In the genomic region with DNA sequence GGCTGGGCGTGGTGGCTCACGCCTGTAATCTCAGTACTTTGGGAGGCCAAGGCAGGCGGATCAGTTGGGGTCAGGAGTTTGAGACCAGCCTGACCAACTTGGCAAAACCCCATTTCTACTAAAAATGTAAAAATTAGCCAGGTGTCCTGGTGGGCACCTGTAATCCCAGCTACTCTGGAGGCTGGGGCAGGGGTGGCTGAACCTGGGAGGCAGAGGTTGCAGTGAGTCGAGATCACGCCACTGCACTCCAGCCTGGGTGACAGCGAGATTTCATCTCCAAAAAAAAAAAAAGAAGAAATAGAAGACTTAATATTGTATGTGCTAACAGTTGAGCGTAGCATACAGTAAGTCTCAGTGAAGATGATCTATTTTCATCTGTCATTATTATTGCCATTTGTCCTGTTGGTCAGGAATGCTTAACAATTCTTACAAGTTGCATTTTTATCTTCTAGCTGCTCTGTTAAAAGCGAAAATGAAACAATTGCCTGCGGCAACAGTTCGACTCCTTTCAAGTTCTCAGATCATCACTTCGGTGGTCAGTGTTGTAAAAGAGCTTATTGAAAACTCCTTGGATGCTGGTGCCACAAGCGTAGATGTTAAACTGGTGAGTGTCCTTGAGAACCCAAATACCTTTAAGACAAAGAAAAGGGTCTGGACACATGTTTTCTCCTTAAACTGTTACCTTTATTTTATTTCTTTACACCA, we compare ENCODE assay signal across 23 cellular contexts. TPM values are rescaled to one million over a fixed set of nuclear protein-coding genes. Genes with fewer than 3 reads are reported as not detected.
A peak's percentile ranks its signal among the peaks of the same experiment; 100 is the strongest.
DNase-seq lines count a peak whose midpoint lies in the region; ATAC-seq lines count a peak whose summit lies in the region.
"Had no signal": no experiment of that assay in that cellular context is flagged by ENCODE, and none has a peak within 500 bp of the region (broad histone marks: within the 10 kb centered on the region; RNA-seq: fewer than 3 reads in every experiment).

No MANE protein-coding gene starts in this region.

- ATAC-seq in GM21390 (IDR thresholded peaks at IDR 0.05; ENCODE audit: unreplicated experiment) (peak; percentile 53), T-helper 17 cell (peak; percentile 57)
- ATAC-seq: left cardiac atrium; Panc1; stimulated activated naive CD8-positive, alpha-beta T cell treated with anti-CD3 and anti-CD28 coated beads, Interleukin-15, amount 100 ng/mL, for 72 hours; upper lobe of right lung had no signal

- H3K9me3 Mint-ChIP-seq in activated CD4-positive, alpha-beta T cell treated with anti-CD3 and anti-CD28 coated beads, Interleukin-2, amount 10 ng/mL, durations not matched to agents 24 days and 14 days: no peaks in the 10 kb centered on the region
- H3K9me3 Mint-ChIP-seq: stimulated activated naive CD8-positive, alpha-beta T cell treated with anti-CD3 and anti-CD28 coated beads, Interleukin-15, amount 100 ng/mL, for 72 hours had no signal

- H3K27me3 Mint-ChIP-seq in activated CD4-positive, alpha-beta T cell treated with anti-CD3 and anti-CD28 coated beads, Interleukin-2, amount 10 ng/mL, durations not matched to agents 24 days and 14 days: no peaks in the 10 kb centered on the region
- H3K27me3 Mint-ChIP-seq in T-helper 17 cell: no peaks in the 10 kb centered on the region
- H3K27me3 Mint-ChIP-seq: stimulated activated naive CD8-positive, alpha-beta T cell treated with anti-CD3 and anti-CD28 coated beads, Interleukin-15, amount 100 ng/mL, for 72 hours had no signal

- H3K4me3 Mint-ChIP-seq in activated CD4-positive, alpha-beta T cell treated with anti-CD3 and anti-CD28 coated beads, Interleukin-2, amount 10 ng/mL, durations not matched to agents 24 days and 14 days: no peak overlapping the region
- peak overlapping the region; percentile 73 for H3K4me3 Mint-ChIP-seq in T-helper 17 cell
- H3K4me3 Mint-ChIP-seq: stimulated activated naive CD8-positive, alpha-beta T cell treated with anti-CD3 and anti-CD28 coated beads, Interleukin-15, amount 100 ng/mL, for 72 hours had no signal

- peaks cover 15% of the 10 kb centered on the region for H3K4me1 Mint-ChIP-seq in activated CD4-positive, alpha-beta T cell treated with anti-CD3 and anti-CD28 coated beads, Interleukin-2, amount 10 ng/mL, durations not matched to agents 24 days and 14 days
- H3K4me1 Mint-ChIP-seq in T-helper 17 cell: peaks cover 11% of the 10 kb centered on the region

- H3K9me3 ChIP-seq in T-helper 17 cell (ENCODE audit: control insufficient read depth, low read length, poor library complexity, severe bottlenecking): no peaks in the 10 kb centered on the region
- H3K9me3 ChIP-seq: neutrophil, SK-N-SH, upper lobe of right lung had no signal

- peak overlapping the region; percentile 48 for H3K27ac Mint-ChIP-seq in activated CD4-positive, alpha-beta T cell treated with anti-CD3 and anti-CD28 coated beads, Interleukin-2, amount 10 ng/mL, durations not matched to agents 24 days and 14 days
- H3K27ac Mint-ChIP-seq in T-helper 17 cell: peak overlapping the region; percentile 85

- peaks cover 34% of the 10 kb centered on the region for H3K36me3 Mint-ChIP-seq in activated CD4-positive, alpha-beta T cell treated with anti-CD3 and anti-CD28 coated beads, Interleukin-2, amount 10 ng/mL, durations not matched to agents 24 days and 14 days (ENCODE audit: low read depth)
- peaks cover 3% of the 10 kb centered on the region for H3K36me3 Mint-ChIP-seq in T-helper 17 cell (ENCODE audit: low read depth)

- intact Hi-C loops in activated CD4-positive, alpha-beta T cell treated with anti-CD3 and anti-CD28 coated beads, Interleukin-2, amount 10 ng/mL, durations not matched to agents 24 days and 14 days (cut with micrococcal nuclease): no loop called here

- DNase-seq in activated CD4-positive, alpha-beta T cell treated with anti-CD3 and anti-CD28 coated beads, Interleukin-2, amount 10 ng/mL, durations not matched to agents 24 days and 14 days: no peak
- no peak for DNase-seq in activated CD4-positive, alpha-beta T cell treated with anti-CD3 and anti-CD28 coated beads for 48 hours
- DNase-seq in T-helper 17 cell (no peak), foreskin melanocyte (peak; percentile 90), T-helper 9 cell (no peak), nucleus accumbens (lab: John Stamatoyannopoulos, UW) (no peak)
- DNase-seq in effector CD4-positive, alpha-beta T cell: no peak
- DNase-seq: 8988T; activated CD4-positive, alpha-beta T cell treated with anti-CD3 and anti-CD28 coated beads, Interleukin-2, amount 50 U/mL, for 4 hours; activated effector memory CD4-positive, alpha-beta T cell treated with anti-CD3 and anti-CD28 coated beads, Interleukin-2, amount 50 U/mL, for 16 hours; DMS79 treated with DMSO at 0.1 percent for 48 hours; foreskin fibroblast; IMR-90; left cardiac atrium; NCI-H1105; NCI-H2171; SK-N-SH; stimulated activated CD4-positive, alpha-beta T cell treated with anti-CD3 and anti-CD28 coated beads, Interleukin-15, amount 100 ng/mL, for 24 hours; stimulated activated naive CD8-positive, alpha-beta T cell treated with anti-CD3 and anti-CD28 coated beads, Interleukin-15, amount 100 ng/mL, for 72 hours; upper lobe of right lung had no signal

RNA-seq across cellular contexts. Expression of gene PMS1, which starts 7.2 kb away (rescaled TPM):
- 67.2 and 69.2 TPM in 2 replicates for total RNA-seq in activated CD4-positive, alpha-beta T cell treated with anti-CD3 and anti-CD28 coated beads, Interleukin-2, amount 10 ng/mL, durations not matched to agents 24 days and 14 days
- 10 to 100 TPM; 18.0 to 18.4 TPM for total RNA-seq in T-helper 17 cell

RNA-seq across cellular contexts. Expression of gene ORMDL1, which starts 7.4 kb away (rescaled TPM):
- total RNA-seq in activated CD4-positive, alpha-beta T cell treated with anti-CD3 and anti-CD28 coated beads, Interleukin-2, amount 10 ng/mL, durations not matched to agents 24 days and 14 days: 74.5 and 82.7 TPM in 2 replicates
- total RNA-seq in T-helper 17 cell: 100 to 1,000 TPM; 119 to 145 TPM

RNA-seq across cellular contexts. Expression of gene OSGEPL1, which starts 28.9 kb away (rescaled TPM):
- total RNA-seq in activated CD4-positive, alpha-beta T cell treated with anti-CD3 and anti-CD28 coated beads, Interleukin-2, amount 10 ng/mL, durations not matched to agents 24 days and 14 days: 11.1 and 12.2 TPM in 2 replicates
- 1 to 10 TPM; 4.2 to 4.3 TPM for total RNA-seq in T-helper 17 cell
